23 cellular contexts compared by ENCODE assay signal in genomic region chr10:22603581-22603980, GRCh38.
A peak's percentile ranks its signal among the peaks of the same experiment; 100 is the strongest.
DNase-seq lines count a peak whose midpoint lies in the region; ATAC-seq and TF ChIP-seq lines count a peak whose summit lies in the region.
"Had no signal": no experiment of that assay in that cellular context is flagged by ENCODE, and none has a peak within 500 bp of the region (broad histone marks: within the 10 kb centered on the region; RNA-seq: fewer than 3 reads in every experiment).

No MANE protein-coding gene starts in this region.

- TF ChIP-seq CTCF in activated B cell treated with CpG ODN at 0.5 μM for 24 hours (IDR thresholded peaks at IDR 0.05) (no peak), esophagus muscularis mucosa (IDR thresholded peaks at IDR 0.05) (no peak), spleen (IDR thresholded peaks at IDR 0.05 in 8 of 11, conservative IDR thresholded peaks at IDR 0.05 in 3 of 11) (no peak), A673 (conservative IDR thresholded peaks at IDR 0.05; ENCODE audit: low read depth, low read length) (no peak)

- H3K9me3 ChIP-seq in esophagus muscularis mucosa (no peaks in the 10 kb centered on the region), spleen (no peaks in the 10 kb centered on the region), A673 (ENCODE audit: low read depth, low read length, poor library complexity, severe bottlenecking) (no peaks in the 10 kb centered on the region)
- H3K9me3 ChIP-seq: upper lobe of left lung had no signal

- intact Hi-C loops in activated naive CD4-positive, alpha-beta T cell treated with anti-CD3 and anti-CD28 coated beads for 36 hours (cut with micrococcal nuclease) = no loop called here
- intact Hi-C loops in activated B cell treated with CpG ODN at 0.5 μM for 24 hours (cut with micrococcal nuclease) = loop anchor here (10.0 kb wide), 2 partner anchors 841 to 1069 kb away; partner anchors contain the start of gene MLLT10
- intact Hi-C loops in esophagus muscularis mucosa (cut with DNase I) = no loop called here
- intact Hi-C loops in spleen (cut with DNase I; ENCODE audit: low total_unique reads) = no loop called here
- intact Hi-C loops in A673 (cut with micrococcal nuclease; ENCODE audit: unreplicated experiment) = no loop called here

- POLR2A ChIA-PET in activated B cell treated with CpG ODN at 0.5 μM for 24 hours (lab: Charles Lee) (interaction anchor here (1.2 kb wide), 1 partner anchor 110 kb away, joined by 5 read pairs; the partner anchor contains the start of gene PIP4K2A), A673 (lab: Charles Lee; ENCODE audit: low non-redundant PET) (no interaction called here)

- H3K4me3 ChIP-seq in esophagus muscularis mucosa (no peak overlapping the region), spleen (no peak overlapping the region), A673 (ENCODE audit: low read depth, low read length, poor library complexity, severe bottlenecking) (no peak overlapping the region)
- H3K4me3 ChIP-seq: GM23248, upper lobe of left lung had no signal

- TF ChIP-seq POLR2A in esophagus muscularis mucosa (IDR thresholded peaks at IDR 0.05; ENCODE audit: low read depth) = no peak
- no peak for TF ChIP-seq POLR2A in spleen (IDR thresholded peaks at IDR 0.05)

- ATAC-seq in activated B cell treated with CpG ODN at 0.5 μM for 24 hours (ENCODE audit: low read depth) (no peak), HG02973 (IDR thresholded peaks at IDR 0.05; ENCODE audit: unreplicated experiment) (no peak)
- ATAC-seq: left ventricle myocardium superior had no signal

- H3K27ac Mint-ChIP-seq in activated naive CD4-positive, alpha-beta T cell treated with anti-CD3 and anti-CD28 coated beads, Interleukin-2, amount 10 ng/mL, durations not matched to agents 7 days and 5 days = peak overlapping the region; percentile 7
- no peak overlapping the region for H3K27ac Mint-ChIP-seq in activated naive CD4-positive, alpha-beta T cell treated with anti-CD3 and anti-CD28 coated beads for 36 hours
- peak overlapping the region; percentile 70 for H3K27ac Mint-ChIP-seq in activated B cell treated with CpG ODN at 0.5 μM for 24 hours
- H3K27ac Mint-ChIP-seq: activated T-helper 1 cell treated with anti-CD3 and anti-CD28 coated beads, Interleukin-12 subunit alpha, Interleukin-12 subunit beta, Interleukin-2, Interleukin-4 antibody, amounts not matched to agents 30 ng/mL and 10 ng/mL and 1 ng/mL, durations not matched to agents 14 hours and 24 hours and 36 hours; T-helper 1 cell treated with Interleukin-12 subunit alpha and Interleukin-12 subunit beta and Interleukin-4 antibody, amounts not matched to agents 30 μg/mL and 1 μg/mL, for 36 hours had no signal

- TF ChIP-seq EP300 in esophagus muscularis mucosa (IDR thresholded peaks at IDR 0.05) = no peak

- peaks cover 56% of the 10 kb centered on the region for H3K36me3 Mint-ChIP-seq in activated naive CD4-positive, alpha-beta T cell treated with anti-CD3 and anti-CD28 coated beads, Interleukin-2, amount 10 ng/mL, durations not matched to agents 7 days and 5 days
- H3K36me3 Mint-ChIP-seq in activated naive CD4-positive, alpha-beta T cell treated with anti-CD3 and anti-CD28 coated beads for 36 hours (ENCODE audit: low read depth) = peaks cover 31% of the 10 kb centered on the region
- peaks cover 35% of the 10 kb centered on the region for H3K36me3 Mint-ChIP-seq in activated B cell treated with CpG ODN at 0.5 μM for 24 hours (ENCODE audit: low read depth)

- H3K27ac ChIP-seq in esophagus muscularis mucosa (replicated peaks in 1 of 4) (no peak overlapping the region), spleen (peak overlapping the region in 5 of 8 donors; percentile 36 to 92 (median 86)), A673 (ENCODE audit: low read depth, low read length, poor library complexity, severe bottlenecking) (no peak overlapping the region)
- H3K27ac ChIP-seq: GM23248, parathyroid adenoma, upper lobe of left lung had no signal

- H3K4me1 ChIP-seq in esophagus muscularis mucosa = peaks cover 0 to 19% (median 13%) of the 10 kb centered on the region in 4 donors
- H3K4me1 ChIP-seq in spleen = peaks cover 52 to 100% (median 86%) of the 10 kb centered on the region in 6 donors
- peaks cover 55% of the 10 kb centered on the region for H3K4me1 ChIP-seq in A673 (ENCODE audit: insufficient read depth, low read length, poor library complexity, severe bottlenecking)
- H3K4me1 ChIP-seq: parathyroid adenoma had no signal

- no peaks in the 10 kb centered on the region for H3K9me3 Mint-ChIP-seq in activated naive CD4-positive, alpha-beta T cell treated with anti-CD3 and anti-CD28 coated beads, Interleukin-2, amount 10 ng/mL, durations not matched to agents 7 days and 5 days
- H3K9me3 Mint-ChIP-seq in activated naive CD4-positive, alpha-beta T cell treated with anti-CD3 and anti-CD28 coated beads for 36 hours = no peaks in the 10 kb centered on the region
- no peaks in the 10 kb centered on the region for H3K9me3 Mint-ChIP-seq in activated B cell treated with CpG ODN at 0.5 μM for 24 hours
- H3K9me3 Mint-ChIP-seq: activated naive CD4-positive, alpha-beta T cell treated with anti-CD3 and anti-CD28 coated beads, Interleukin-2, amount 50 U/mL, for 24 hours; activated T-helper 1 cell treated with anti-CD3 and anti-CD28 coated beads, Interleukin-12 subunit alpha, Interleukin-12 subunit beta, Interleukin-2, Interleukin-4 antibody, amounts not matched to agents 30 ng/mL and 10 ng/mL and 1 ng/mL, durations not matched to agents 14 hours and 24 hours and 36 hours; neural crest cell; T-helper 1 cell treated with Interleukin-12 subunit alpha and Interleukin-12 subunit beta and Interleukin-4 antibody, amounts not matched to agents 30 μg/mL and 1 μg/mL, for 36 hours had no signal

- H3K4me3 Mint-ChIP-seq in activated naive CD4-positive, alpha-beta T cell treated with anti-CD3 and anti-CD28 coated beads, Interleukin-2, amount 10 ng/mL, durations not matched to agents 7 days and 5 days = no peak overlapping the region
- H3K4me3 Mint-ChIP-seq in activated naive CD4-positive, alpha-beta T cell treated with anti-CD3 and anti-CD28 coated beads for 36 hours = no peak overlapping the region
- H3K4me3 Mint-ChIP-seq in activated B cell treated with CpG ODN at 0.5 μM for 24 hours = no peak overlapping the region
- H3K4me3 Mint-ChIP-seq: activated naive CD4-positive, alpha-beta T cell treated with anti-CD3 and anti-CD28 coated beads, Interleukin-2, amount 50 U/mL, for 24 hours; activated T-helper 1 cell treated with anti-CD3 and anti-CD28 coated beads, Interleukin-12 subunit alpha, Interleukin-12 subunit beta, Interleukin-2, Interleukin-4 antibody, amounts not matched to agents 30 ng/mL and 10 ng/mL and 1 ng/mL, durations not matched to agents 14 hours and 24 hours and 36 hours; neural crest cell; T-helper 1 cell treated with Interleukin-12 subunit alpha and Interleukin-12 subunit beta and Interleukin-4 antibody, amounts not matched to agents 30 μg/mL and 1 μg/mL, for 36 hours had no signal

- no TSS peak for BruUV-seq in A673 (replicated peaks; lab: Mats Ljungman, UMichigan)

- no peaks in the 10 kb centered on the region for H3K27me3 Mint-ChIP-seq in activated naive CD4-positive, alpha-beta T cell treated with anti-CD3 and anti-CD28 coated beads, Interleukin-2, amount 10 ng/mL, durations not matched to agents 7 days and 5 days
- H3K27me3 Mint-ChIP-seq in activated naive CD4-positive, alpha-beta T cell treated with anti-CD3 and anti-CD28 coated beads for 36 hours (ENCODE audit: low read depth) = no peaks in the 10 kb centered on the region
- H3K27me3 Mint-ChIP-seq in activated B cell treated with CpG ODN at 0.5 μM for 24 hours = no peaks in the 10 kb centered on the region
- H3K27me3 Mint-ChIP-seq: activated naive CD4-positive, alpha-beta T cell treated with anti-CD3 and anti-CD28 coated beads, Interleukin-2, amount 50 U/mL, for 24 hours had no signal

- H3K36me3 ChIP-seq in esophagus muscularis mucosa (peaks cover 0 to 18% (median 7%) of the 10 kb centered on the region in 4 donors), spleen (peaks cover 0 to 69% (median 9%) of the 10 kb centered on the region in 6 donors), A673 (ENCODE audit: insufficient read depth, low read length, poor library complexity, severe bottlenecking) (no peaks in the 10 kb centered on the region)

- peaks cover 65% of the 10 kb centered on the region for H3K4me1 Mint-ChIP-seq in activated naive CD4-positive, alpha-beta T cell treated with anti-CD3 and anti-CD28 coated beads, Interleukin-2, amount 10 ng/mL, durations not matched to agents 7 days and 5 days
- peaks cover 73% of the 10 kb centered on the region for H3K4me1 Mint-ChIP-seq in activated naive CD4-positive, alpha-beta T cell treated with anti-CD3 and anti-CD28 coated beads for 36 hours (ENCODE audit: low read depth)
- peaks cover 93% of the 10 kb centered on the region for H3K4me1 Mint-ChIP-seq in activated B cell treated with CpG ODN at 0.5 μM for 24 hours

- 96% methylated on average over 3 of the region's 3 CpGs for WGBS in esophagus muscularis mucosa
- WGBS in spleen, 5 donors = 93 to 97% (median 94%) methylated on average over 3 of the region's 3 CpGs

- CTCF ChIA-PET in activated naive CD4-positive, alpha-beta T cell treated with anti-CD3 and anti-CD28 coated beads, Interleukin-2, amount 10 ng/mL, durations not matched to agents 7 days and 5 days (lab: Charles Lee) = no interaction called here
- CTCF ChIA-PET in activated naive CD4-positive, alpha-beta T cell treated with anti-CD3 and anti-CD28 coated beads for 36 hours (lab: Charles Lee) = no interaction called here
- CTCF ChIA-PET in activated B cell treated with CpG ODN at 0.5 μM for 24 hours (lab: Charles Lee) = no interaction called here
- CTCF ChIA-PET in A673 (lab: Charles Lee) = no interaction called here

- no peaks in the 10 kb centered on the region for H3K27me3 ChIP-seq in esophagus muscularis mucosa
- no peaks in the 10 kb centered on the region for H3K27me3 ChIP-seq in spleen (replicated peaks in 1 of 7)
- no peaks in the 10 kb centered on the region for H3K27me3 ChIP-seq in A673 (replicated peaks; ENCODE audit: insufficient read depth, low read depth, low read length, poor library complexity)
- H3K27me3 ChIP-seq: upper lobe of left lung had no signal

- no peak for DNase-seq in activated naive CD4-positive, alpha-beta T cell treated with anti-CD3 and anti-CD28 coated beads, Interleukin-2, amount 10 ng/mL, durations not matched to agents 7 days and 5 days
- no peak for DNase-seq in activated naive CD4-positive, alpha-beta T cell treated with anti-CD3 and anti-CD28 coated beads for 36 hours
- no peak for DNase-seq in activated B cell treated with CpG ODN at 0.5 μM for 24 hours
- DNase-seq in esophagus muscularis mucosa (ENCODE audit: extremely low spot score) = peak; percentile 39
- DNase-seq in spleen = no peak
- DNase-seq in A673 (ENCODE audit: low spot score) = no peak
- no peak for DNase-seq in dermis blood vessel endothelial cell
- DNase-seq: activated CD4-positive, alpha-beta T cell treated with anti-CD3 and anti-CD28 coated beads for 1 hour; GM23248; islet precursor cell; left ventricle myocardium superior; NCI-H1417 treated with DMSO at 0.1 percent for 48 hours; NCI-H446; NCI-H82; small intestine; stimulated activated CD4-positive, alpha-beta T cell treated with anti-CD3 and anti-CD28 coated beads, Interleukin-2, amount 100 ng/mL, for 24 hours; upper lobe of left lung had no signal

Comparison
In these comparisons a context has a peak if more than half of its experiments do, and no peak if none do; other contexts are left out.
1. H3K27ac ChIP-seq: peak in spleen (5 of 8); none in esophagus muscularis mucosa (0 of 4) and A673 (single experiment).